In the genomic region with DNA sequence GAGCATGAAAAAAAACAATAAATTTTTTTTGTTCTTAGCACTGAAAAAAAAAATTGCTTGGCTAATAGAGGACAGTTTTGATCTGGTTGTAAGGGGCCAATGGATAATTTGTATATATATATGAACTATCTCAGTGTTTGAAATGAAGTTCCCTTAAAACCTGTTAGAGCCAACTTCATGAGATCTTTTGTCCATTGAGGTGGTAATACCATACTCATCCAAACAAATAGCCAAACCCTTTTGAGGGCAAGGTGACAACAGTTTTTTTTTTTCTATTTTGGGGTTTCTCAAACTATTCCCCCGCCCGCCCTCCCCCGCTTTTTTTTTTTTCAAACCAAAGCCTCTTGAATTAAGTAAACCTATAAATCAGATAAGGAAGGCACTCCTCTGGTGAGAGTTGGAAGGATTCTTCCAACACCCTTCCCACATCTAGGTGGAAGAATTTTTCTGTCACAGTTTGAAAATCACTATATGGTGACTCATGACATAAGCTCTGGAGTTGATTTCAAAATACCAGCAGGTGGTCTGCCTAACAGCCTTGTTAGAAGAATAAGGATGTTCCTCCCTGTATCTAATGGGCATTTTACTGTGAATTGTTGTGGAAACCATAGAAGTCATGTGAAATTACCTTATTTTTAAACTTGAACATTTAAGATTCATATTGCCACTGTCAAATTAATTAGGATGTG, we compare ENCODE assay signal across 1 cellular context.
TF ChIP-seq lines count a peak whose summit lies in the region.

No MANE protein-coding gene starts in this region.

TF ChIP-seq in IMR-90, 13 proteins besides CTCF, POLR2A, EP300 and RAD21 (continued from another document):
- TF ChIP-seq, protein P1, sequence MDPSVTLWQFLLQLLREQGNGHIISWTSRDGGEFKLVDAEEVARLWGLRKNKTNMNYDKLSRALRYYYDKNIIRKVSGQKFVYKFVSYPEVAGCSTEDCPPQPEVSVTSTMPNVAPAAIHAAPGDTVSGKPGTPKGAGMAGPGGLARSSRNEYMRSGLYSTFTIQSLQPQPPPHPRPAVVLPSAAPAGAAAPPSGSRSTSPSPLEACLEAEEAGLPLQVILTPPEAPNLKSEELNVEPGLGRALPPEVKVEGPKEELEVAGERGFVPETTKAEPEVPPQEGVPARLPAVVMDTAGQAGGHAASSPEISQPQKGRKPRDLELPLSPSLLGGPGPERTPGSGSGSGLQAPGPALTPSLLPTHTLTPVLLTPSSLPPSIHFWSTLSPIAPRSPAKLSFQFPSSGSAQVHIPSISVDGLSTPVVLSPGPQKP (IDR thresholded peaks at IDR 0.05; ENCODE audit: borderline replicate concordance, low read depth, low read length) = no peak
- TF ChIP-seq MXI1 (IDR thresholded peaks at IDR 0.05; ENCODE audit: borderline replicate concordance, low read depth, low read length) (no peak), MAZ (IDR thresholded peaks at IDR 0.05; ENCODE audit: borderline replicate concordance, low read depth, low read length) (no peak), NFE2L2 (IDR thresholded peaks at IDR 0.05; ENCODE audit: low read depth, low read length) (no peak), RFX5 (IDR thresholded peaks at IDR 0.05; ENCODE audit: low read depth, low read length) (no peak), FOS (IDR thresholded peaks at IDR 0.05; ENCODE audit: low read depth, low read length) (no peak), CHD1 (IDR thresholded peaks at IDR 0.05; ENCODE audit: low read depth, low read length) (no peak), CEBPB (IDR thresholded peaks at IDR 0.05; ENCODE audit: low read depth, low read length) (no peak), MAFK (IDR thresholded peaks at IDR 0.05; ENCODE audit: low read depth, low read length) (no peak), BHLHE40 (IDR thresholded peaks at IDR 0.05; ENCODE audit: low read depth, low read length) (no peak)
